Comparison of ENCODE assay signal across 10 cellular contexts in the genomic region with DNA sequence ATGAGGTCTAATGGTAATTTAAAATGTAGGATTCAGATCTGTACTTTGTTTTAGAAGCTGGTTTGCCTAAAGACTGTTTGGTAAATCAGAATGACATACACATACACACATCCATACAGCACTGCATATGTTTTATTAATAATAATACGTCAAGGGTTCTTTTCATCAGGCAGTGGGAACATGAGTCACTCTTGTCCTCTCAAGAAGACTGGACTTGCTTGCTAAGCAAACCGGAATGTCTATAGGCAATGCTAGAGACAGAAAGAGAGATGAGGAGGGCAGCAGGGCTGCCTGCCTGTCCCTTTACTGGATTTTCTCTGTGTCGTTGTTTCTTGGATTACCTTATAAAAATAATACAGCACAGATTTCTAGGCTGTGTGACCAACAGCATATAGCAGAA.
"Had no signal": no experiment of that assay in that cellular context is flagged by ENCODE, and none has a peak within 500 bp of the region (broad histone marks: within the 10 kb centered on the region; RNA-seq: fewer than 3 reads in every experiment).

No MANE protein-coding gene starts in this region.

- H3K9me3 ChIP-seq: adrenal gland, gastrocnemius medialis, heart right ventricle, left ventricle myocardium inferior had no signal

- H3K4me1 ChIP-seq: adrenal gland, heart right ventricle, left ventricle myocardium inferior had no signal

- H3K36me3 ChIP-seq: adrenal gland, gastrocnemius medialis, heart right ventricle, left ventricle myocardium inferior had no signal

- H3K4me3 ChIP-seq: adrenal gland, gastrocnemius medialis, heart right ventricle, left ventricle myocardium inferior had no signal

- H3K27me3 ChIP-seq: adrenal gland, gastrocnemius medialis, heart right ventricle had no signal

- DNase-seq: activated naive CD4-positive, alpha-beta T cell treated with anti-CD3 and anti-CD28 coated beads, Interleukin-2, amount 50 U/mL, for 16 hours; adrenal gland; gastrocnemius medialis; heart right ventricle; islet precursor cell; left ventricle myocardium inferior; mesendoderm; nephron progenitor cell; stimulated activated CD4-positive, alpha-beta T cell treated with anti-CD3 and anti-CD28 coated beads, Interleukin-4, amount 100 ng/mL, for 1 hour; stimulated activated CD8-positive, alpha-beta memory T cell treated with anti-CD3 and anti-CD28 coated beads, Interleukin-4, amount 100 ng/mL, for 48 hours had no signal

- H3K27ac ChIP-seq: adrenal gland, gastrocnemius medialis, heart right ventricle, left ventricle myocardium inferior had no signal
